ENCODE assay signal across 30 cellular contexts in genomic region chr17:1217030-1217429, GRCh38. TPM values are rescaled to one million over a fixed set of nuclear protein-coding genes. Genes with fewer than 3 reads are reported as not detected.
"Had no signal": no experiment of that assay in that cellular context is flagged by ENCODE, and none has a peak within 500 bp of the region (broad histone marks: within the 10 kb centered on the region; RNA-seq: fewer than 3 reads in every experiment).

No MANE protein-coding gene starts in this region.

- H3K4me1 ChIP-seq: body of pancreas, foreskin keratinocyte, suprapubic skin had no signal

- H3K9me3 Mint-ChIP-seq: activated naive CD4-positive, alpha-beta T cell treated with anti-CD3 and anti-CD28 coated beads, Interleukin-2, amount 50 U/mL, for 24 hours; dendritic cell treated with granulocyte-macrophage colony-stimulating factor and Interleukin-4, amounts not matched to agents 40 ng/mL and 50 ng/mL, for 4 days; stimulated activated effector memory CD8-positive, alpha-beta T cell treated with anti-CD3 and anti-CD28 coated beads, Interleukin-12 subunit alpha, Interleukin-12 subunit beta, amount 100 ng/mL, for 72 hours had no signal

- H3K4me3 Mint-ChIP-seq: activated CD8-positive, alpha-beta T cell treated with anti-CD3 and anti-CD28 coated beads, Interleukin-2, amount 10 ng/mL, durations not matched to agents 7 days and 5 days; activated naive CD4-positive, alpha-beta T cell treated with anti-CD3 and anti-CD28 coated beads, Interleukin-2, amount 50 U/mL, for 24 hours; dendritic cell treated with granulocyte-macrophage colony-stimulating factor and Interleukin-4, amounts not matched to agents 40 ng/mL and 50 ng/mL, for 4 days; nephron progenitor cell; stimulated activated effector memory CD8-positive, alpha-beta T cell treated with anti-CD3 and anti-CD28 coated beads, Interleukin-12 subunit alpha, Interleukin-12 subunit beta, amount 100 ng/mL, for 72 hours had no signal

- H3K9me3 ChIP-seq: body of pancreas, mucosa of descending colon, stomach, suprapubic skin had no signal

- H3K27me3 Mint-ChIP-seq: dendritic cell treated with granulocyte-macrophage colony-stimulating factor and Interleukin-4, amounts not matched to agents 40 ng/mL and 50 ng/mL, for 4 days had no signal

- H3K4me3 ChIP-seq: body of pancreas, mucosa of descending colon, stomach, suprapubic skin, tibial nerve had no signal

- H3K27ac ChIP-seq: body of pancreas, foreskin keratinocyte, stomach, suprapubic skin, tibial nerve had no signal

- H3K4me1 Mint-ChIP-seq: activated naive CD4-positive, alpha-beta T cell treated with anti-CD3 and anti-CD28 coated beads, Interleukin-2, amount 50 U/mL, for 24 hours; stimulated activated effector memory CD8-positive, alpha-beta T cell treated with anti-CD3 and anti-CD28 coated beads, Interleukin-12 subunit alpha, Interleukin-12 subunit beta, amount 100 ng/mL, for 72 hours had no signal

- H3K36me3 ChIP-seq: stomach, suprapubic skin, tibial nerve, WERI-Rb-1 had no signal

- H3K36me3 Mint-ChIP-seq: activated naive CD4-positive, alpha-beta T cell treated with anti-CD3 and anti-CD28 coated beads, Interleukin-2, amount 50 U/mL, for 24 hours; stimulated activated effector memory CD8-positive, alpha-beta T cell treated with anti-CD3 and anti-CD28 coated beads, Interleukin-12 subunit alpha, Interleukin-12 subunit beta, amount 100 ng/mL, for 72 hours had no signal

- DNase-seq: activated CD4-positive, alpha-beta T cell treated with anti-CD3 and anti-CD28 coated beads, Interleukin-2, amount 50 U/mL, for 1 hour; activated CD4-positive, CD25-positive, alpha-beta regulatory T cell treated with anti-CD3 and anti-CD28 coated beads, Interleukin-2, amount 50 U/mL, for 72 hours; activated CD8-positive, alpha-beta T cell treated with anti-CD3 and anti-CD28 coated beads, Interleukin-2, amount 10 ng/mL, durations not matched to agents 7 days and 5 days; activated gamma-delta T cell treated with Interleukin-2 at 50 U/mL for 16 hours; activated T-cell treated with anti-CD3 and anti-CD28 coated beads, Interleukin-2, amount 50 U/mL, for 1 hour; anterior cingulate cortex; body of pancreas; effector CD4-positive, alpha-beta T cell; foreskin keratinocyte; hippocampal formation; kidney glomerular epithelial cell; mesenchymal stem cell; nephron progenitor cell; occipital lobe; small intestine; stimulated activated CD4-positive, alpha-beta T cell treated with anti-CD3 and anti-CD28 coated beads, Interleukin-2, amount 100 ng/mL, for 24 hours; stomach; WERI-Rb-1 had no signal

- H3K27ac Mint-ChIP-seq: activated CD8-positive, alpha-beta T cell treated with anti-CD3 and anti-CD28 coated beads, Interleukin-2, amount 10 ng/mL, durations not matched to agents 7 days and 5 days; activated naive CD4-positive, alpha-beta T cell treated with anti-CD3 and anti-CD28 coated beads, Interleukin-2, amount 50 U/mL, for 24 hours; dendritic cell treated with granulocyte-macrophage colony-stimulating factor and Interleukin-4, amounts not matched to agents 40 ng/mL and 50 ng/mL, for 4 days; stimulated activated effector memory CD8-positive, alpha-beta T cell treated with anti-CD3 and anti-CD28 coated beads, Interleukin-12 subunit alpha, Interleukin-12 subunit beta, amount 100 ng/mL, for 72 hours had no signal

- ATAC-seq: activated CD8-positive, alpha-beta T cell treated with anti-CD3 and anti-CD28 coated beads, Interleukin-2, amount 10 ng/mL, durations not matched to agents 7 days and 5 days; body of pancreas; foreskin keratinocyte; mucosa of descending colon; sciatic nerve; stimulated activated effector memory CD8-positive, alpha-beta T cell treated with anti-CD3 and anti-CD28 coated beads, Interleukin-12 subunit alpha, Interleukin-12 subunit beta, amount 100 ng/mL, for 72 hours had no signal

RNA-seq across cellular contexts. Expression of gene BHLHA9, which starts 53.2 kb away (rescaled TPM):
- total RNA-seq: activated CD8-positive, alpha-beta T cell treated with anti-CD3 and anti-CD28 coated beads, Interleukin-2, amount 10 ng/mL, durations not matched to agents 7 days and 5 days; body of pancreas; cardiac septum; chondrocyte; foreskin keratinocyte; lower leg skin; mucosa of descending colon; occipital lobe; sciatic nerve; stomach; suprapubic skin; tibial nerve; urinary bladder had no signal
- polyA plus RNA-seq: esophagus, foreskin keratinocyte, small intestine, stomach, urinary bladder had no signal
